ENCODE assay signal across 20 cellular contexts in the genomic region with DNA sequence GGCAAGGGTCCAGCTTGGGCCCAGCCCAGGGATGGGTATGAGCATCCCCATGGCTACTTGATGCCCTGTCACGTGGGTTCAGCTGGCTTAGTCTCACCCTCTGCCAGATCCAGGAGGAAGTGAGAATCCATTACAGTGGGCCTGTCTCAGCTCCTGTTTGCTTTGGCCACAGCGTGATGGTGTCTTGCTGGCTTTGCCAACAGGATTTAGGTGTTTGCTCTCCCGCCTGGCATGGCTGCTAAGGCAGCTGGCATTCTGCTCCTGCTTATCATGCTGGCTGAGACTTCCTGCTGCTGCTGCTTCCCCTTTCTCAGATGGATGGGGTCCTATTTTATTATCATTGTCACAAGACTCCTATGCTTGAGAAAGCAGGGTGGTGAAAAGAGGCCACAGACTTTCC. TPM values are rescaled to one million over a fixed set of nuclear protein-coding genes. Genes with fewer than 3 reads are reported as not detected.
DNase-seq lines count a peak whose midpoint lies in the region; ATAC-seq and TF ChIP-seq lines count a peak whose summit lies in the region.
"Had no signal": no experiment of that assay in that cellular context is flagged by ENCODE, and none has a peak within 500 bp of the region (broad histone marks: within the 10 kb centered on the region; RNA-seq: fewer than 3 reads in every experiment).

No MANE protein-coding gene starts in this region.

- peaks cover 0 to 29% (median 25%) of the 10 kb centered on the region in 4 donors for H3K4me1 ChIP-seq in sigmoid colon

- no peak overlapping the region for H3K4me3 Mint-ChIP-seq in endothelial cell (ENCODE audit: unreplicated experiment)
- H3K4me3 Mint-ChIP-seq: activated CD4-positive, alpha-beta T cell treated with anti-CD3 and anti-CD28 coated beads, Interleukin-2, amount 10 ng/mL, durations not matched to agents 24 days and 14 days; activated T-cell treated with anti-CD3 and anti-CD28 coated beads, Interleukin-2, amount 50 U/mL, for 4 hours; central memory CD8-positive, alpha-beta T cell; neural progenitor cell; T-cell had no signal

- peaks cover 40 to 97% (median 61%) of the 10 kb centered on the region in 3 donors for H3K27me3 ChIP-seq in sigmoid colon

- no peak overlapping the region for H3K27ac ChIP-seq in sigmoid colon
- H3K27ac ChIP-seq: gastroesophageal sphincter, neural progenitor cell had no signal

- H3K9me3 ChIP-seq in sigmoid colon = no peaks in the 10 kb centered on the region
- H3K9me3 ChIP-seq: gastroesophageal sphincter had no signal

- DNase-seq in SHP77 (lab: John Stamatoyannopoulos, UW) = peak; percentile 19 to 48
- no peak for DNase-seq in SHP77 treated with DMSO at 0.1 percent for 48 hours (lab: John Stamatoyannopoulos, UW)
- peak; percentile 66 for DNase-seq in NCI-H1092 (lab: John Stamatoyannopoulos, UW)
- peak; percentile 29 for DNase-seq in UCSD-AML1 (lab: John Stamatoyannopoulos, UW; ENCODE audit: unreplicated experiment)
- peak; percentile 38 for DNase-seq in sigmoid colon
- DNase-seq in endothelial cell (ENCODE audit: low spot score) = no peak
- DNase-seq in cerebellar nuclear complex (lab: John Stamatoyannopoulos, UW) = no peak
- DNase-seq: activated CD4-positive, alpha-beta T cell treated with anti-CD3 and anti-CD28 coated beads, Interleukin-2, amount 10 ng/mL, durations not matched to agents 24 days and 14 days; activated T-cell treated with anti-CD3 and anti-CD28 coated beads, Interleukin-2, amount 50 U/mL, for 4 hours; Calu3; NCI-H1930; stimulated activated CD4-positive, alpha-beta T cell treated with anti-CD3 and anti-CD28 coated beads, Interleukin-4, amount 100 ng/mL, for 4 hours; T-cell had no signal

- H3K4me1 Mint-ChIP-seq in endothelial cell (ENCODE audit: unreplicated experiment) = peaks cover 25% of the 10 kb centered on the region
- H3K4me1 Mint-ChIP-seq: neural progenitor cell had no signal

- no peak overlapping the region for H3K4me3 ChIP-seq in sigmoid colon
- H3K4me3 ChIP-seq: gastroesophageal sphincter, neural progenitor cell had no signal

- intact Hi-C loops in sigmoid colon (cut with DNase I) = no loop called here

- H3K27ac Mint-ChIP-seq in endothelial cell (ENCODE audit: unreplicated experiment) = no peak overlapping the region
- H3K27ac Mint-ChIP-seq: activated CD4-positive, alpha-beta T cell treated with anti-CD3 and anti-CD28 coated beads, Interleukin-2, amount 10 ng/mL, durations not matched to agents 24 days and 14 days; neural progenitor cell; T-cell had no signal

- 13 to 26% methylated on average over 3 of the region's 3 CpGs for WGBS in sigmoid colon, 2 donors

- ATAC-seq in GM18873 (IDR thresholded peaks at IDR 0.05; ENCODE audit: low FRiP score, unreplicated experiment) = no peak
- ATAC-seq: activated T-cell treated with anti-CD3 and anti-CD28 coated beads, Interleukin-2, amount 50 U/mL, for 4 hours; gastroesophageal sphincter; T-cell had no signal

- no peaks in the 10 kb centered on the region for H3K36me3 ChIP-seq in sigmoid colon
- H3K36me3 ChIP-seq: gastroesophageal sphincter, neural progenitor cell had no signal

- no peaks in the 10 kb centered on the region for H3K9me3 Mint-ChIP-seq in endothelial cell (ENCODE audit: unreplicated experiment)
- H3K9me3 Mint-ChIP-seq: activated CD4-positive, alpha-beta T cell treated with anti-CD3 and anti-CD28 coated beads, Interleukin-2, amount 10 ng/mL, durations not matched to agents 24 days and 14 days; activated T-cell treated with anti-CD3 and anti-CD28 coated beads, Interleukin-2, amount 50 U/mL, for 4 hours; central memory CD8-positive, alpha-beta T cell; T-cell had no signal

- no peak for TF ChIP-seq POLR2A in sigmoid colon (IDR thresholded peaks at IDR 0.05)

- no peak for TF ChIP-seq CTCF in sigmoid colon (IDR thresholded peaks at IDR 0.05)
- TF ChIP-seq CTCF in endothelial cell (IDR thresholded peaks at IDR 0.05; ENCODE audit: unreplicated experiment) = no peak

- TF ChIP-seq EP300 in sigmoid colon (IDR thresholded peaks at IDR 0.05) = no peak

- H3K27me3 Mint-ChIP-seq in endothelial cell (ENCODE audit: unreplicated experiment) = peaks cover 36% of the 10 kb centered on the region

- no peaks in the 10 kb centered on the region for H3K36me3 Mint-ChIP-seq in endothelial cell (ENCODE audit: low read depth, unreplicated experiment)
- H3K36me3 Mint-ChIP-seq: neural progenitor cell, T-cell had no signal

RNA-seq across cellular contexts. Expression of a gene that starts 28.3 kb away (rescaled TPM):
- total RNA-seq in sigmoid colon (1 to 10 TPM in 2 of 4 donors, under 1 TPM in 2; 0.36 to 1.5 (median 1.0) TPM), endothelial cell (ENCODE audit: unreplicated experiment) (not detected)
- 10 to 100 TPM; 19.4 to 49.2 (median 26.4) TPM for polyA plus RNA-seq in sigmoid colon
- total RNA-seq: activated CD4-positive, alpha-beta T cell treated with anti-CD3 and anti-CD28 coated beads, Interleukin-2, amount 10 ng/mL, durations not matched to agents 24 days and 14 days; gastroesophageal sphincter; lung microvascular endothelial cell had no signal
- polyA plus RNA-seq: adipose tissue had no signal

RNA-seq across cellular contexts. Expression of a gene that starts 33.8 kb away (rescaled TPM):
- total RNA-seq in sigmoid colon (1 to 10 TPM in 1 of 4 donors, not detected in 3; 2.1 TPM), endothelial cell (ENCODE audit: unreplicated experiment) (not detected)
- 10 to 100 TPM in 2 of 3 donors, 1 to 10 TPM in 1; 7.2 to 20.3 (median 17.5) TPM for polyA plus RNA-seq in sigmoid colon
- total RNA-seq: activated CD4-positive, alpha-beta T cell treated with anti-CD3 and anti-CD28 coated beads, Interleukin-2, amount 10 ng/mL, durations not matched to agents 24 days and 14 days; activated T-cell treated with anti-CD3 and anti-CD28 coated beads, Interleukin-2, amount 50 U/mL, for 4 hours; Calu3; gastroesophageal sphincter; H4; lung microvascular endothelial cell; T-cell had no signal
- polyA plus RNA-seq: adipose tissue had no signal

RNA-seq across cellular contexts. Expression of a gene that starts 34.5 kb away (rescaled TPM):
- total RNA-seq in sigmoid colon (10 to 100 TPM in 1 of 4 donors, 1 to 10 TPM in 1, not detected in 2; 9.1 to 13.5 TPM), endothelial cell (ENCODE audit: unreplicated experiment) (not detected)
- polyA plus RNA-seq in sigmoid colon = 100 to 1,000 TPM; 388 to 572 (median 408) TPM
- total RNA-seq: activated CD4-positive, alpha-beta T cell treated with anti-CD3 and anti-CD28 coated beads, Interleukin-2, amount 10 ng/mL, durations not matched to agents 24 days and 14 days; activated T-cell treated with anti-CD3 and anti-CD28 coated beads, Interleukin-2, amount 50 U/mL, for 4 hours; Calu3; gastroesophageal sphincter; H4; lung microvascular endothelial cell; T-cell had no signal
- polyA plus RNA-seq: adipose tissue had no signal

Comparison
In these comparisons a context has a peak if more than half of its experiments do, and no peak if none do; other contexts are left out.
1. DNase-seq: peak in SHP77 (2 of 2), NCI-H1092 (single experiment), UCSD-AML1 (single experiment) and sigmoid colon (single experiment); none in SHP77 treated with DMSO at 0.1 percent for 48 hours (single experiment), endothelial cell (single experiment) and cerebellar nuclear complex (0 of 2).